Comparison of ENCODE assay signal across 30 cellular contexts in genomic region chr2:71451695-71452094, GRCh38. TPM values are rescaled to one million over a fixed set of nuclear protein-coding genes. Genes with fewer than 3 reads are reported as not detected.
DNase-seq lines count a peak whose midpoint lies in the region; ATAC-seq and TF ChIP-seq lines count a peak whose summit lies in the region.
"Had no signal": no experiment of that assay in that cellular context is flagged by ENCODE, and none has a peak within 500 bp of the region (broad histone marks: within the 10 kb centered on the region; RNA-seq: fewer than 3 reads in every experiment).

No MANE protein-coding gene starts in this region.

- no peak for ATAC-seq in GM21423 (IDR thresholded peaks at IDR 0.05; ENCODE audit: unreplicated experiment)
- ATAC-seq: left lobe of liver, sciatic nerve, WTC11 had no signal

- H3K27ac ChIP-seq in PC-9 = no peak overlapping the region
- peak overlapping the region; percentile 82 to 86 (median 83) for H3K27ac ChIP-seq in sigmoid colon
- H3K27ac ChIP-seq: breast epithelium, thoracic aorta, vagina had no signal

- CTCF ChIA-PET in PC-9 (lab: Charles Lee) = no interaction called here
- CTCF ChIA-PET in activated naive CD4-positive, alpha-beta T cell treated with anti-CD3 and anti-CD28 coated beads for 36 hours (lab: Charles Lee) = interaction anchor here (1.2 to 1.5 kb wide), 3 partner anchors 9 to 58 kb away, joined by 3 to 5 read pairs (median 3); no protein-coding TSS in a partner anchor

- no peak for TF ChIP-seq POLR2A in sigmoid colon (IDR thresholded peaks at IDR 0.05)

- no TSS peak for BruUV-seq in PC-9 (replicated peaks; lab: Mats Ljungman, UMichigan)

- no peak for TF ChIP-seq EP300 in sigmoid colon (IDR thresholded peaks at IDR 0.05)

- H3K79me2 ChIP-seq in PC-9 (ENCODE audit: low read depth) = peaks cover 5% of the 10 kb centered on the region; the same call in 1 of the 2 replicates

- no peaks in the 10 kb centered on the region for H3K36me3 ChIP-seq in PC-9 (ENCODE audit: low read depth)
- no peaks in the 10 kb centered on the region for H3K36me3 ChIP-seq in sigmoid colon
- H3K36me3 ChIP-seq: breast epithelium, thoracic aorta, vagina had no signal

- no peaks in the 10 kb centered on the region for H4K20me1 ChIP-seq in PC-9 (ENCODE audit: insufficient read depth)

- peaks cover 3 to 30% (median 21%) of the 10 kb centered on the region in 3 donors for H3K27me3 Mint-ChIP-seq in immature natural killer cell (ENCODE audit: low read depth in 3 of 3)
- peaks cover 34% of the 10 kb centered on the region for H3K27me3 Mint-ChIP-seq in activated naive CD4-positive, alpha-beta T cell treated with anti-CD3 and anti-CD28 coated beads for 36 hours (ENCODE audit: low read depth)

- H3K9me3 Mint-ChIP-seq in immature natural killer cell = no peaks in the 10 kb centered on the region
- H3K9me3 Mint-ChIP-seq in activated naive CD4-positive, alpha-beta T cell treated with anti-CD3 and anti-CD28 coated beads for 36 hours = no peaks in the 10 kb centered on the region
- H3K9me3 Mint-ChIP-seq: activated naive CD4-positive, alpha-beta T cell treated with anti-CD3 and anti-CD28 coated beads, Interleukin-2, amount 50 U/mL, for 24 hours; activated T-helper 1 cell treated with anti-CD3 and anti-CD28 coated beads, Interleukin-12 subunit alpha, Interleukin-12 subunit beta, Interleukin-2, Interleukin-4 antibody, amounts not matched to agents 30 ng/mL and 10 ng/mL and 1 ng/mL, durations not matched to agents 14 hours and 24 hours and 36 hours; IgD-negative memory B cell; WTC11 had no signal

- H3F3A ChIP-seq in PC-9 (ENCODE audit: insufficient read depth, low read depth) = peaks cover 25% of the 10 kb centered on the region

- H3K9me2 ChIP-seq in PC-9 (ENCODE audit: insufficient read depth) = no peaks in the 10 kb centered on the region

- H3K4me3 ChIP-seq in PC-9 (no peak overlapping the region), sigmoid colon (no peak overlapping the region)
- H3K4me3 ChIP-seq: breast epithelium, thoracic aorta, vagina had no signal

- intact Hi-C loops in PC-9 (cut with micrococcal nuclease; ENCODE audit: unreplicated experiment) = loop anchor here (2.0 kb wide), 1 partner anchor 47 kb away; no protein-coding TSS in a partner anchor
- intact Hi-C loops in sigmoid colon (cut with DNase I) = no loop called here
- intact Hi-C loops in activated naive CD4-positive, alpha-beta T cell treated with anti-CD3 and anti-CD28 coated beads for 36 hours (cut with micrococcal nuclease) = loop anchor here (10.0 kb wide), 1 partner anchor 227 kb away; the partner anchor contains the start of gene PAIP2B

- H3K27ac Mint-ChIP-seq in immature natural killer cell = peak overlapping the region in 1 of 6 donors; percentile 65
- no peak overlapping the region for H3K27ac Mint-ChIP-seq in activated naive CD4-positive, alpha-beta T cell treated with anti-CD3 and anti-CD28 coated beads for 36 hours
- H3K27ac Mint-ChIP-seq: activated T-helper 1 cell treated with anti-CD3 and anti-CD28 coated beads, Interleukin-12 subunit alpha, Interleukin-12 subunit beta, Interleukin-2, Interleukin-4 antibody, amounts not matched to agents 30 ng/mL and 10 ng/mL and 1 ng/mL, durations not matched to agents 14 hours and 24 hours and 36 hours; IgD-negative memory B cell; WTC11 had no signal

- POLR2A ChIA-PET in PC-9 (lab: Charles Lee; ENCODE audit: unreplicated experiment) = no interaction called here

- 80 to 91% methylated on average over 4 of the region's 4 CpGs for WGBS in sigmoid colon, 2 donors

- TF ChIP-seq CTCF in GM10266 (IDR thresholded peaks at IDR 0.05; ENCODE audit: control insufficient read depth, insufficient read depth, low read depth, missing control alignments) (no peak), PC-9 (conservative IDR thresholded peaks at IDR 0.05) (no peak), sigmoid colon (IDR thresholded peaks at IDR 0.05) (no peak)

- H3K27me3 ChIP-seq in PC-9 (ENCODE audit: insufficient read depth, low read depth) (no peaks in the 10 kb centered on the region), sigmoid colon (no peaks in the 10 kb centered on the region)
- H3K27me3 ChIP-seq: vagina had no signal

- H3K4me1 ChIP-seq in PC-9 (replicated peaks; ENCODE audit: insufficient read depth) = peaks cover 53% of the 10 kb centered on the region
- H3K4me1 ChIP-seq in sigmoid colon = peaks cover 0 to 58% (median 52%) of the 10 kb centered on the region in 4 donors

- H3K9me3 ChIP-seq in PC-9 (ENCODE audit: insufficient read depth, low read depth) (no peaks in the 10 kb centered on the region), sigmoid colon (no peaks in the 10 kb centered on the region)
- H3K9me3 ChIP-seq: breast epithelium, thoracic aorta, vagina had no signal

- H3K4me3 Mint-ChIP-seq in immature natural killer cell = peak overlapping the region in 3 of 5 donors; percentile 0 to 59 (median 41)
- no peak overlapping the region for H3K4me3 Mint-ChIP-seq in activated naive CD4-positive, alpha-beta T cell treated with anti-CD3 and anti-CD28 coated beads for 36 hours
- H3K4me3 Mint-ChIP-seq: activated naive CD4-positive, alpha-beta T cell treated with anti-CD3 and anti-CD28 coated beads, Interleukin-2, amount 50 U/mL, for 24 hours; activated T-helper 1 cell treated with anti-CD3 and anti-CD28 coated beads, Interleukin-12 subunit alpha, Interleukin-12 subunit beta, Interleukin-2, Interleukin-4 antibody, amounts not matched to agents 30 ng/mL and 10 ng/mL and 1 ng/mL, durations not matched to agents 14 hours and 24 hours and 36 hours; WTC11 had no signal

- peaks cover 69 to 85% of the 10 kb centered on the region in 2 donors for H3K4me1 Mint-ChIP-seq in immature natural killer cell
- peaks cover 15% of the 10 kb centered on the region for H3K4me1 Mint-ChIP-seq in activated naive CD4-positive, alpha-beta T cell treated with anti-CD3 and anti-CD28 coated beads for 36 hours (ENCODE audit: low read depth)

- peaks cover 0 to 3% (median 0%) of the 10 kb centered on the region in 3 donors for H3K36me3 Mint-ChIP-seq in immature natural killer cell
- no peaks in the 10 kb centered on the region for H3K36me3 Mint-ChIP-seq in activated naive CD4-positive, alpha-beta T cell treated with anti-CD3 and anti-CD28 coated beads for 36 hours (ENCODE audit: low read depth)
- H3K36me3 Mint-ChIP-seq: activated naive CD4-positive, alpha-beta T cell treated with anti-CD3 and anti-CD28 coated beads, Interleukin-2, amount 50 U/mL, for 24 hours; WTC11 had no signal

- no peak overlapping the region for H2AFZ ChIP-seq in PC-9

- DNase-seq in GM10266 (ENCODE audit: extremely low spot score) (peak; percentile 8), PC-9 (no peak), immature natural killer cell (no peak), sigmoid colon (no peak), HK-2 (ENCODE audit: unreplicated experiment) (no peak)
- no peak for DNase-seq in activated naive CD4-positive, alpha-beta T cell treated with anti-CD3 and anti-CD28 coated beads for 36 hours
- DNase-seq in stimulated activated CD4-positive, alpha-beta T cell treated with anti-CD3 and anti-CD28 coated beads, Interleukin-2, amount 100 ng/mL, for 48 hours = no peak
- DNase-seq: activated CD8-positive, alpha-beta memory T cell treated with anti-CD3 and anti-CD28 coated beads, Interleukin-2, amount 50 U/mL, for 4 hours; amygdala; Calu3; DMS79 treated with DMSO at 0.1 percent for 48 hours; effector CD8-positive, alpha-beta T cell; hippocampal formation; NCI-H1105; NCI-H1930; NCI-H526; posterior cingulate gyrus; SHP77 treated with DMSO at 0.1 percent for 48 hours; stimulated activated naive CD4-positive, alpha-beta T cell treated with Interleukin-2 at 50 U/mL for 16 hours; T-helper 9 cell had no signal

- peak overlapping the region; percentile 90 for H3K4me2 ChIP-seq in PC-9

RNA-seq across cellular contexts. Expression of gene DYSF, which starts 1.7 kb away (rescaled TPM):
- total RNA-seq in PC-9 (2021) (10.6 and 12.2 TPM in 2 replicates), sigmoid colon (10 to 100 TPM; 12.5 to 49.6 (median 13.7) TPM)
- polyA plus RNA-seq in immature natural killer cell (1 to 10 TPM; 3.4 to 5.0 (median 4.2) TPM), sigmoid colon (1 to 10 TPM; 1.6 to 4.1 (median 2.4) TPM)
- under 1 TPM; 0.05 to 0.07 TPM for total RNA-seq in activated naive CD4-positive, alpha-beta T cell treated with anti-CD3 and anti-CD28 coated beads for 36 hours
- total RNA-seq: activated T-helper 1 cell treated with anti-CD3 and anti-CD28 coated beads, Interleukin-12 subunit alpha, Interleukin-12 subunit beta, Interleukin-2, Interleukin-4 antibody, amounts not matched to agents 30 ng/mL and 10 ng/mL and 1 ng/mL, durations not matched to agents 14 hours and 24 hours and 36 hours had no signal

Comparison
In these comparisons a context has a peak if more than half of its experiments do, and no peak if none do; other contexts are left out.
1. RNA of gene DYSF, which starts 1.7 kb away (total RNA-seq): 12.5 to 49.6 TPM in sigmoid colon and 10.6 to 12.2 TPM in PC-9; 0.05 to 0.07 TPM in activated naive CD4-positive, alpha-beta T cell treated with anti-CD3 and anti-CD28 coated beads for 36 hours; every median in the first group is over 10 times any median in the second.